Comparison of ENCODE assay signal across 18 cellular contexts in the genomic region with DNA sequence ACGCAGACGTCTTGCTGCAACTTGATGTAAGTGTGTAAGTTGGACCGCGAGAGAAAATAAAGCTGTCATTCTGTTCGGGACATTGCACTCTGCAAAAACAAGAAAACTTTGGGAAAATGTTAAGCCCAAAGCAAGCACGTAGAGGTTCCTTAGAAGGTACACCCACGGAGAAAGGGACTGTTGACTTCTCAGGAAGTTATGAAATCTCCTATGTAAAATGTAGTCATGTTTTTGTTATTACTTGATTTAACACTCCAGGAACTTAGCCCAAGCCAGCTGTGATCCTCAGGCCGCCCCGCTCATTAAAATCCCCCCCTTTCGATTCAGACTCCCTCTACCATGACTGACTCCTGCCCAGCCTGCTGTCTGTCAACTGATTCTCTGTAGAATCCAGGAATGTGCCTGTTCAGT.
DNase-seq lines count a peak whose midpoint lies in the region; ATAC-seq and TF ChIP-seq lines count a peak whose summit lies in the region.
"Had no signal": no experiment of that assay in that cellular context is flagged by ENCODE, and none has a peak within 500 bp of the region (broad histone marks: within the 10 kb centered on the region; RNA-seq: fewer than 3 reads in every experiment).

No MANE protein-coding gene starts in this region.

- peak overlapping the region in 1 of 2 donors; percentile 19 for H3K27ac Mint-ChIP-seq in natural killer cell treated with Interleukin-12 subunit alpha and Interleukin-12 subunit beta and Interleukin-15 and Interleukin-18, amount 100 ng/mL, for 72 hours
- peak overlapping the region in 1 of 3 experiments; percentile 11; a peak in 2 of 7 replicates for H3K27ac Mint-ChIP-seq in H9

- no peak overlapping the region for H4K5ac ChIP-seq in H9 (ENCODE audit: insufficient read length, low read depth, low read length)

- H3K23ac ChIP-seq in H9 (ENCODE audit: insufficient read length, low read depth, low read length), result no peak overlapping the region

- ATAC-seq in left cardiac atrium (no peak), GM18870 (IDR thresholded peaks at IDR 0.05; ENCODE audit: unreplicated experiment) (no peak), GM18861 (IDR thresholded peaks at IDR 0.05; ENCODE audit: unreplicated experiment) (no peak)
- no peak for ATAC-seq in natural killer cell treated with Interleukin-12 subunit alpha and Interleukin-12 subunit beta and Interleukin-15 and Interleukin-18, amount 100 ng/mL, for 72 hours
- ATAC-seq: pancreas, WTC11 had no signal

- H2BK12ac ChIP-seq in H9 (ENCODE audit: insufficient read length, low read depth, low read length), result no peak overlapping the region

- no peak overlapping the region for H3K56ac ChIP-seq in H9 (ENCODE audit: insufficient read length, low read depth, low read length)

- no peaks in the 10 kb centered on the region for H3K9me3 Mint-ChIP-seq in natural killer cell treated with Interleukin-12 subunit alpha and Interleukin-12 subunit beta and Interleukin-15 and Interleukin-18, amount 100 ng/mL, for 72 hours
- H3K9me3 Mint-ChIP-seq in H9, result no peaks in the 10 kb centered on the region
- H3K9me3 Mint-ChIP-seq: brain, WTC11 had no signal

- H3T11ph ChIP-seq in H9 (ENCODE audit: low read length), result no peak overlapping the region

- H4K91ac ChIP-seq in H9 (ENCODE audit: insufficient read length, low read depth, low read length), result no peak overlapping the region

- H2AK5ac ChIP-seq in H9 (ENCODE audit: insufficient read length, low read length), result no peak overlapping the region

- DNase-seq in left ventricle myocardium inferior (no peak), left cardiac atrium (no peak), brain microvascular endothelial cell (peak; percentile 11), kidney glomerular epithelial cell (lab: John Stamatoyannopoulos, UW) (peak; percentile 48), H9 (no peak)
- DNase-seq in natural killer cell treated with Interleukin-12 subunit alpha and Interleukin-12 subunit beta and Interleukin-15 and Interleukin-18, amount 100 ng/mL, for 72 hours (ENCODE audit: low spot score), result no peak
- DNase-seq: COR-L47; effector CD8-positive, alpha-beta T cell; GDM1; KBM-7; NCI-H1436 treated with DMSO at 0.1 percent for 48 hours; pancreas; PC-9; stimulated activated CD4-positive, alpha-beta T cell treated with anti-CD3 and anti-CD28 coated beads, Interleukin-15, amount 100 ng/mL, for 24 hours had no signal

- H2BK5ac ChIP-seq in H9 (ENCODE audit: insufficient read length, low read length), result no peak overlapping the region

- H3K27me3 ChIP-seq in left ventricle myocardium inferior (ENCODE audit: low read depth), result no peaks in the 10 kb centered on the region
- H3K27me3 ChIP-seq in brain microvascular endothelial cell (replicated peaks), result no peaks in the 10 kb centered on the region
- H3K27me3 ChIP-seq in H9 (ENCODE audit: insufficient read depth, low read length), result no peaks in the 10 kb centered on the region
- H3K27me3 ChIP-seq: pancreas had no signal

- H3K9ac ChIP-seq in H9 (ENCODE audit: extremely low read depth, insufficient read length, low read length), result no peak overlapping the region

- H3K27ac ChIP-seq in left ventricle myocardium inferior (replicated peaks) (peak overlapping the region; percentile 31), brain microvascular endothelial cell (no peak overlapping the region), H9 (ENCODE audit: insufficient read length, low read depth, low read length) (no peak overlapping the region)
- H3K27ac ChIP-seq: pancreas, PC-9 had no signal

- no peak overlapping the region for H2BK15ac ChIP-seq in H9 (ENCODE audit: low read depth, low read length)

- H3K36me3 Mint-ChIP-seq in natural killer cell treated with Interleukin-12 subunit alpha and Interleukin-12 subunit beta and Interleukin-15 and Interleukin-18, amount 100 ng/mL, for 72 hours, result peaks cover 5% of the 10 kb centered on the region
- no peaks in the 10 kb centered on the region; a peak in 1 of 7 replicates for H3K36me3 Mint-ChIP-seq in H9 (ENCODE audit: insufficient read depth in 1 of 3, low read depth in 3 of 3)
- H3K36me3 Mint-ChIP-seq: brain, WTC11 had no signal

- no peak overlapping the region for H3K4me2 ChIP-seq in H9 (ENCODE audit: insufficient read depth, insufficient read length, low read length)
- H3K4me2 ChIP-seq: PC-9 had no signal

- in situ Hi-C loops in brain microvascular endothelial cell (cut with HindIII; ENCODE audit: low pct_ligation_motif_present, low sequenced_read_pairs), result no loop called here

- H3K79me1 ChIP-seq in H9 (ENCODE audit: insufficient read depth, low read depth, low read length, poor library complexity, severe bottlenecking), result no peaks in the 10 kb centered on the region

- H3K79me2 ChIP-seq in H9 (ENCODE audit: insufficient read depth, low read length), result no peaks in the 10 kb centered on the region

- no peak overlapping the region for H2BK20ac ChIP-seq in H9 (ENCODE audit: low read depth, low read length, poor library complexity, severe bottlenecking)

- no peaks in the 10 kb centered on the region for H3K4me1 ChIP-seq in left ventricle myocardium inferior
- H3K4me1 ChIP-seq in H9 (ENCODE audit: insufficient read depth, low read length), result peaks cover 2% of the 10 kb centered on the region; the same call in 1 of the 2 replicates

- H3K23me2 ChIP-seq in H9 (ENCODE audit: insufficient read length, low read depth, low read length, poor library complexity, severe bottlenecking), result no peaks in the 10 kb centered on the region

- peaks cover 0 to 8% of the 10 kb centered on the region in 2 donors for H3K4me1 Mint-ChIP-seq in natural killer cell treated with Interleukin-12 subunit alpha and Interleukin-12 subunit beta and Interleukin-15 and Interleukin-18, amount 100 ng/mL, for 72 hours (ENCODE audit: low read depth in 2 of 2)
- peaks cover 24 to 28% of the 10 kb centered on the region in 2 experiments for H3K4me1 Mint-ChIP-seq in H9

- no peak overlapping the region for H3K14ac ChIP-seq in H9 (ENCODE audit: insufficient read depth, low read length)

- no peaks in the 10 kb centered on the region for H4K20me1 ChIP-seq in H9 (ENCODE audit: control insufficient read depth, insufficient read depth, insufficient read length)

- no peak overlapping the region for H3K18ac ChIP-seq in H9 (ENCODE audit: insufficient read length, low read depth, low read length)

- H3K36me3 ChIP-seq in left ventricle myocardium inferior, result no peaks in the 10 kb centered on the region
- no peaks in the 10 kb centered on the region for H3K36me3 ChIP-seq in brain microvascular endothelial cell (replicated peaks)
- H3K36me3 ChIP-seq: pancreas had no signal

- TF ChIP-seq CTCF in left ventricle myocardium inferior (IDR thresholded peaks at IDR 0.05; ENCODE audit: borderline replicate concordance) (no peak), brain microvascular endothelial cell (IDR thresholded peaks at IDR 0.05; ENCODE audit: low read depth, low read length, missing control alignments) (no peak), H9 (conservative IDR thresholded peaks at IDR 0.05) (no peak)

- peak overlapping the region; percentile 3 for H3K4me3 ChIP-seq in left ventricle myocardium inferior
- no peak overlapping the region for H3K4me3 ChIP-seq in brain microvascular endothelial cell (ENCODE audit: low read depth, low read length)
- H3K4me3 ChIP-seq: pancreas, PC-9 had no signal

- no CpG with 5 or more reads among the region's 10 CpGs for WGBS in H9 (ENCODE audit: extremely low coverage, insufficient read length, low lambda C conversion rate)

- H3K4ac ChIP-seq in H9 (ENCODE audit: low read depth, low read length), result no peak overlapping the region

- no peaks in the 10 kb centered on the region for H3K27me3 Mint-ChIP-seq in natural killer cell treated with Interleukin-12 subunit alpha and Interleukin-12 subunit beta and Interleukin-15 and Interleukin-18, amount 100 ng/mL, for 72 hours
- no peaks in the 10 kb centered on the region for H3K27me3 Mint-ChIP-seq in H9 (ENCODE audit: low read depth)
- H3K27me3 Mint-ChIP-seq: brain had no signal

- no peak overlapping the region for H2BK120ac ChIP-seq in H9 (ENCODE audit: low read depth, low read length, poor library complexity, severe bottlenecking)

- intact Hi-C loops in left ventricle myocardium inferior (cut with micrococcal nuclease), result no loop called here
- intact Hi-C loops in left cardiac atrium (cut with DNase I), result no loop called here

- H3K4me3 Mint-ChIP-seq in natural killer cell treated with Interleukin-12 subunit alpha and Interleukin-12 subunit beta and Interleukin-15 and Interleukin-18, amount 100 ng/mL, for 72 hours, result no peak overlapping the region
- H3K4me3 Mint-ChIP-seq in H9, result no peak overlapping the region
- H3K4me3 Mint-ChIP-seq: WTC11 had no signal

- H4K8ac ChIP-seq in H9 (replicated peaks; ENCODE audit: insufficient read length, low read depth, low read length), result no peak overlapping the region

- H3K9me3 ChIP-seq in left ventricle myocardium inferior (replicated peaks), result no peaks in the 10 kb centered on the region
- H3K9me3 ChIP-seq in H9 (ENCODE audit: control insufficient read depth, low read depth, low read length), result no peaks in the 10 kb centered on the region
- H3K9me3 ChIP-seq: pancreas had no signal

- no peak overlapping the region for H2AFZ ChIP-seq in H9 (ENCODE audit: low read length)
- H2AFZ ChIP-seq: PC-9 had no signal

Comparison
In these comparisons a context has a peak if more than half of its experiments do, and no peak if none do; other contexts are left out.
1. DNase-seq: peak in brain microvascular endothelial cell (single experiment) and kidney glomerular epithelial cell (single experiment); none in left ventricle myocardium inferior (single experiment), left cardiac atrium (single experiment), natural killer cell treated with Interleukin-12 subunit alpha and Interleukin-12 subunit beta and Interleukin-15 and Interleukin-18, amount 100 ng/mL, for 72 hours (single experiment) and H9 (single experiment).